Comparison of ENCODE assay signal across 8 cellular contexts in the genomic region with DNA sequence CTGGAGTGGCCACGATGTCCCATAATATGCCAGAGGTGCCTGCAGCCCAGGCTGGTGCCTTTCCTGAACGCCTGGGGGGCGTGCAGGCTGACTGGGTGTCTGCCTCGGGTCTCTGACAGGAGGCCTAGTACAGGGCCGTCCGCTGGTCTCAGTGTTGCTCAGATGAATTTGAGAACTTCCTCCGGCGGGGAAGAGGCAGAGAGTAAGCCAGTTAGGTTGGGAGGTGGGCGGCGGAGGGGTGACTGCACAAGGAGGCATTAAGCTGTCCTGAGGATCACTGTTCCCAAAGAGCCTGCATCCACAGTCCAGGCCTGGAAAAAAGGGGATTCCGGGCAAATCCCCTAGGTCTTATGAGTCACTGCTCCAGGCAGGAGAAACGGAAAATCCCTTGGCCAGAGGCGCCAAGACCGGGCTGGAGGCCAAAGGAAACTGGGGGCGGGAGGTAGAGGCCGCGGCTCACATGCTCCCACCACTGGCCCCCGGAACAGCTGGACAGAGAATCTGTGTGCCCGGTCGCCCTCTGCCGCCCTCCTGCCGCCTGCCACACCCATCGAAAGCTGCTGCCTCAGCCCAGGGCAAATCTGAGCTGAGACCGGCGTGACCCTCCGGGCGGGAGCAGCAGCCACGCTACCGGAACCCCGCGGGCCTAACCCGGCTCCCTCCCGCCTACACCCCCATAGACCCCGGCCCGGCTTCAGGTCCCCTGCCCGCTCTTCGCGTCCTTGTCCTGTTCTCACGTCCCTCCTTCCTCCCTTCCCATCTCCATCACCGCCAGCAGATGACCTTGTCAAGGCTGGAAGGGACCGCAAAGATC. TPM values are rescaled to one million over a fixed set of nuclear protein-coding genes. Genes with fewer than 3 reads are reported as not detected.
DNase-seq lines count a peak whose midpoint lies in the region; ATAC-seq and TF ChIP-seq lines count a peak whose summit lies in the region.

No MANE protein-coding gene starts in this region.

- no peak for TF ChIP-seq RAD21 in SK-N-SH (IDR thresholded peaks at IDR 0.05; ENCODE audit: low read length)

- H3K4me1 ChIP-seq in GM23248 (ENCODE audit: insufficient read depth) (peaks cover 30% of the 10 kb centered on the region), SK-N-SH (ENCODE audit: control insufficient read depth in 1 of 2, insufficient read depth in 2 of 2, low read depth in 1 of 2, low read length in 1 of 2) (peaks cover 32 to 36% of the 10 kb centered on the region in 2 experiments; a peak in 3 of 4 replicates), smooth muscle cell (ENCODE audit: low read depth) (peaks cover 11% of the 10 kb centered on the region)

- no peaks in the 10 kb centered on the region for H3K79me2 ChIP-seq in GM23248 (ENCODE audit: insufficient read depth)
- no peaks in the 10 kb centered on the region for H3K79me2 ChIP-seq in SK-N-SH (ENCODE audit: insufficient read depth)
- H3K79me2 ChIP-seq in smooth muscle cell (ENCODE audit: low read depth), result no peaks in the 10 kb centered on the region

- no peaks in the 10 kb centered on the region for H3K9me3 ChIP-seq in GM23248 (ENCODE audit: low read depth)
- no peaks in the 10 kb centered on the region for H3K9me3 ChIP-seq in SK-N-SH
- no peaks in the 10 kb centered on the region for H3K9me3 ChIP-seq in smooth muscle cell (replicated peaks; ENCODE audit: low read depth)

- H3K4me2 ChIP-seq in GM23248 (ENCODE audit: unreplicated experiment) (peak overlapping the region; percentile 62), SK-N-SH (peak overlapping the region; percentile 76), smooth muscle cell (peak overlapping the region; percentile 88)

- DNase-seq in AG08395 (ENCODE audit: low spot score) (peak; percentile 91), GM23248 (peak; percentile 94), SK-N-SH (peak; percentile 62), kidney tubule cell (ENCODE audit: low spot score) (peak; percentile 97), smooth muscle cell (lab: John Stamatoyannopoulos, UW; ENCODE audit: unreplicated experiment) (peak; percentile 84), NCI-H187 treated with DMSO at 0.1 percent for 48 hours (lab: John Stamatoyannopoulos, UW) (no peak)

- H3F3A ChIP-seq in GM23248 (ENCODE audit: insufficient read depth), result peaks cover 11% of the 10 kb centered on the region; the same call in 1 of the 2 replicates
- peaks cover 33% of the 10 kb centered on the region for H3F3A ChIP-seq in SK-N-SH (replicated peaks; ENCODE audit: insufficient read depth)
- H3F3A ChIP-seq in smooth muscle cell (ENCODE audit: low read depth), result peaks cover 16% of the 10 kb centered on the region

- H3K9me2 ChIP-seq in GM23248 (ENCODE audit: insufficient read depth) (no peaks in the 10 kb centered on the region), SK-N-SH (no peaks in the 10 kb centered on the region)

- POLR2A ChIA-PET in SK-N-SH (lab: Yijun Ruan, JAX), result interaction anchor here (0.6 to 2.2 kb wide), 3 partner anchors 8 to 476 kb away, joined by 3 to 9 read pairs (median 4); a partner anchor contains a TSS

- TF ChIP-seq CTCF in SK-N-SH (IDR thresholded peaks at IDR 0.05) (peak; percentile 21; the same call in 1 of the 2 replicates), smooth muscle cell (IDR thresholded peaks at IDR 0.05; ENCODE audit: borderline replicate concordance, insufficient read depth, poor library complexity, severe bottlenecking) (no peak)

- peaks cover 12% of the 10 kb centered on the region for H3K27me3 ChIP-seq in GM23248 (replicated peaks; ENCODE audit: insufficient read depth)
- no peaks in the 10 kb centered on the region for H3K27me3 ChIP-seq in SK-N-SH (ENCODE audit: insufficient read depth)
- no peaks in the 10 kb centered on the region for H3K27me3 ChIP-seq in smooth muscle cell (ENCODE audit: low read depth)

- CTCF ChIA-PET in SK-N-SH (lab: Yijun Ruan, JAX), result interaction anchor here (0.6 to 15.4 kb wide), 18 partner anchors 10 to 161 kb away, joined by 3 to 214 read pairs (median 5); a partner anchor contains a TSS

- no peak for ATAC-seq in GM19452 (IDR thresholded peaks at IDR 0.05; ENCODE audit: unreplicated experiment)

- H2AFZ ChIP-seq in GM23248 (peak overlapping the region; percentile 67), SK-N-SH (ENCODE audit: low read depth) (peak overlapping the region; percentile 74), smooth muscle cell (ENCODE audit: low read depth) (peak overlapping the region; percentile 40)

- peak in 1 of 2 experiments; percentile 89; a peak in 1 of 4 replicates for TF ChIP-seq EP300 in SK-N-SH (IDR thresholded peaks at IDR 0.05; ENCODE audit: borderline replicate concordance in 1 of 2, low read depth in 1 of 2, low read length in 1 of 2)

- H4K20me1 ChIP-seq in GM23248 (ENCODE audit: insufficient read depth) (no peaks in the 10 kb centered on the region), SK-N-SH (ENCODE audit: insufficient read depth) (no peaks in the 10 kb centered on the region; the same call in 1 of the 2 replicates), smooth muscle cell (ENCODE audit: low read depth) (no peaks in the 10 kb centered on the region)

- WGBS in GM23248 (ENCODE audit: low coverage in 1 of 2, low lambda C conversion rate in 2 of 2, missing lambda C conversion rate in 2 of 2), 2 experiments, result 2% methylated on average over 31 to 41 of the region's 41 CpGs
- 38% methylated on average over 41 of the region's 41 CpGs for WGBS in SK-N-SH (ENCODE audit: low lambda C conversion rate)
- WGBS in smooth muscle cell (ENCODE audit: low lambda C conversion rate), result 11% methylated on average over 37 of the region's 41 CpGs

- H3K27ac ChIP-seq in GM23248 (peak overlapping the region; percentile 41), SK-N-SH (ENCODE audit: low read depth in 2 of 2, low read length in 1 of 2) (peak overlapping the region in 1 of 2 experiments; percentile 87; a peak in 2 of 4 replicates), cingulate gyrus (ENCODE audit: low read depth, low read length) (peak overlapping the region; percentile 93), smooth muscle cell (ENCODE audit: low read depth) (peak overlapping the region; percentile 88)

- H3K9ac ChIP-seq in GM23248 (peak overlapping the region; percentile 75), SK-N-SH (peak overlapping the region; percentile 53; the same call in 1 of the 2 replicates), smooth muscle cell (ENCODE audit: low read depth) (peak overlapping the region; percentile 77)

- H3K36me3 ChIP-seq in GM23248 (ENCODE audit: low read depth) (no peaks in the 10 kb centered on the region), SK-N-SH (replicated peaks in 1 of 2; ENCODE audit: control insufficient read depth in 1 of 2, insufficient read depth in 2 of 2, low read length in 1 of 2) (no peaks in the 10 kb centered on the region), smooth muscle cell (ENCODE audit: low read depth) (no peaks in the 10 kb centered on the region)

- H3K4me3 ChIP-seq in GM23248, result peak overlapping the region; percentile 63
- H3K4me3 ChIP-seq in SK-N-SH (ENCODE audit: low read depth in 2 of 2, low read length in 1 of 2), result peak overlapping the region; percentile 34 to 49
- H3K4me3 ChIP-seq in smooth muscle cell, result peak overlapping the region; percentile 52

- in situ Hi-C loops in GM23248 (cut with MboI), result no loop called here

TF ChIP-seq in SK-N-SH, 30 proteins besides CTCF, POLR2A, EP300 and RAD21 (continues in another document):
- TF ChIP-seq MEF2A (IDR thresholded peaks at IDR 0.05; ENCODE audit: borderline replicate concordance, low read depth), result no peak
- TF ChIP-seq RCOR1 (IDR thresholded peaks at IDR 0.05; ENCODE audit: low read length), result no peak
- TF ChIP-seq MXI1 (IDR thresholded peaks at IDR 0.05; ENCODE audit: low read depth, low read length), result no peak

RNA-seq across cellular contexts. Expression of a gene that starts 1.2 kb away (rescaled TPM):
- 1.4 and 2.4 TPM in 2 replicates for total RNA-seq in GM23248 (2014; rRNA removed; shearing (Covaris generic))
- polyA plus RNA-seq in GM23248 (2016; fragmentation: Nextera tagmentation; extraction: Ambion mirVana) (1.2 and 2.0 TPM in 2 replicates), SK-N-SH (2012; rRNA removed) (3.1 and 5.1 TPM in 2 replicates), smooth muscle cell (16.1 and 31.7 TPM in 2 replicates)
- 1.9 and 2.7 TPM in 2 replicates for polyA plus RNA-seq in SK-N-SH (2012; cell fraction: cytosol; rRNA removed)
- polyA plus RNA-seq in SK-N-SH (2012; cell fraction: nucleus; rRNA removed), result 6.9 and 7.6 TPM in 2 replicates
- 3.8 and 8.7 TPM in 2 replicates for total RNA-seq in smooth muscle cell

RNA-seq across cellular contexts. Expression of a gene that starts 19.6 kb away (rescaled TPM):
- 24.2 and 25.7 TPM in 2 replicates for total RNA-seq in GM23248 (2014; rRNA removed; shearing (Covaris generic))
- polyA plus RNA-seq in GM23248 (2016; fragmentation: Nextera tagmentation; extraction: Ambion mirVana) (9.9 and 10.2 TPM in 2 replicates), SK-N-SH (2012; rRNA removed) (13.1 and 18.1 TPM in 2 replicates), smooth muscle cell (15.4 and 17.4 TPM in 2 replicates)
- polyA plus RNA-seq in SK-N-SH (2012; cell fraction: cytosol; rRNA removed), result 7.7 and 11.7 TPM in 2 replicates
- polyA plus RNA-seq in SK-N-SH (2012; cell fraction: nucleus; rRNA removed), result 21.5 and 24.6 TPM in 2 replicates
- total RNA-seq in smooth muscle cell, result 9.8 and 13.3 TPM in 2 replicates

RNA-seq across cellular contexts. Expression of a gene that starts 22.0 kb away (rescaled TPM):
- total RNA-seq in GM23248 (2014; rRNA removed; shearing (Covaris generic)), result 17.4 and 22.9 TPM in 2 replicates
- polyA plus RNA-seq in GM23248 (2016; fragmentation: Nextera tagmentation; extraction: Ambion mirVana) (59.4 and 64.8 TPM in 2 replicates), SK-N-SH (2012; rRNA removed) (49.7 and 55.8 TPM in 2 replicates), smooth muscle cell (91.4 and 111 TPM in 2 replicates)
- 31.9 and 42.5 TPM in 2 replicates for polyA plus RNA-seq in SK-N-SH (2012; cell fraction: cytosol; rRNA removed)
- 63.2 and 67.1 TPM in 2 replicates for polyA plus RNA-seq in SK-N-SH (2012; cell fraction: nucleus; rRNA removed)
- 26.4 and 27.6 TPM in 2 replicates for total RNA-seq in smooth muscle cell

RNA-seq across cellular contexts. Expression of a gene that starts 27.5 kb away (rescaled TPM):
- 18.8 and 36.9 TPM in 2 replicates for total RNA-seq in GM23248 (2014; rRNA removed; shearing (Covaris generic))
- 51.9 and 58.4 TPM in 2 replicates for polyA plus RNA-seq in GM23248 (2016; fragmentation: Nextera tagmentation; extraction: Ambion mirVana)
- 62.5 and 93.9 TPM in 2 replicates for polyA plus RNA-seq in SK-N-SH (2012; rRNA removed)
- polyA plus RNA-seq in SK-N-SH (2012; cell fraction: cytosol; rRNA removed), result 28.7 and 43.8 TPM in 2 replicates
- 321 and 427 TPM in 2 replicates for polyA plus RNA-seq in SK-N-SH (2012; cell fraction: nucleus; rRNA removed)
- total RNA-seq in smooth muscle cell, result 32.6 and 48.4 TPM in 2 replicates
- polyA plus RNA-seq in smooth muscle cell, result 90.5 and 107 TPM in 2 replicates

RNA-seq across cellular contexts. Expression of a gene that starts 32.9 kb away (rescaled TPM):
- total RNA-seq in GM23248 (2014; rRNA removed; shearing (Covaris generic)), result under 0.01 and 0.65 TPM in 2 replicates
- polyA plus RNA-seq in GM23248 (2016; fragmentation: Nextera tagmentation; extraction: Ambion mirVana) (0.06 TPM in 1 of 2 replicates, not detected in the other), SK-N-SH (2012; rRNA removed) (0.99 and 1.3 TPM in 2 replicates), smooth muscle cell (2.4 and 9.6 TPM in 2 replicates)
- 0.41 and 1.2 TPM in 2 replicates for polyA plus RNA-seq in SK-N-SH (2012; cell fraction: cytosol; rRNA removed)
- polyA plus RNA-seq in SK-N-SH (2012; cell fraction: nucleus; rRNA removed), result 6.5 and 8.9 TPM in 2 replicates
- total RNA-seq in smooth muscle cell, result 4.5 TPM in 2 replicates
